In the genomic region with DNA sequence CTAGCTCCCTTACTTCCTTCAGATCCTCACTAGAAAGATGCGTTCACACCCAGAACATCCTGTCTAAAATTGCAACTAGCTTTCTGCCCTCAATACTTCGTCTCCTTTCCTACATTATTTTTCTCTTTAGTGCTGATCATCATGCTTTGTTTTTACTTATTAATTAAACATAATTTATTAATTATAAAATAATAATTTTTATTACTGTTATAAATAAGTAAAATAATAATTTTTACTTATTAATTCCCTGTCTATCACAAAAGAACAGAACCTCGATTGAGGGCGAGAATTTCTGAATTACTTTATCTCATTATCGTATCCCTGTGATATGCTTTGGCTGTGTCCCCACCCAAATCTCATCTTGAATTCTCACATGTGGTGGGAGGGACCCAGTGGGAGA, we compare ENCODE assay signal across 22 cellular contexts. TPM values are rescaled to one million over a fixed set of nuclear protein-coding genes. Genes with fewer than 3 reads are reported as not detected.
DNase-seq lines count a peak whose midpoint lies in the region; ATAC-seq and TF ChIP-seq lines count a peak whose summit lies in the region.
"Had no signal": no experiment of that assay in that cellular context is flagged by ENCODE, and none has a peak within 500 bp of the region (broad histone marks: within the 10 kb centered on the region; RNA-seq: fewer than 3 reads in every experiment).

No MANE protein-coding gene starts in this region.

- CTCF ChIA-PET in MCF 10A (lab: Yijun Ruan, JAX) (interaction anchor here (8.3 to 18.3 kb wide), 2 partner anchors 41 to 108 kb away, joined by 78 to 459 read pairs; a partner anchor contains a TSS), mammary epithelial cell (lab: Charles Lee; ENCODE audit: low non-redundant PET) (no interaction called here)

- H3K27ac ChIP-seq in mammary epithelial cell (ENCODE audit: insufficient read depth, low read depth, low read length): no peak overlapping the region
- H3K27ac ChIP-seq in colonic mucosa: peak overlapping the region; percentile 60
- no peak overlapping the region for H3K27ac ChIP-seq in vagina
- H3K27ac ChIP-seq in body of pancreas: no peak overlapping the region
- H3K27ac ChIP-seq: A549; BLaER1 treated with 17β-estradiol and CSF1 and Interleukin-3, amounts not matched to agents 10 nM and 100 nM had no signal

- no peak overlapping the region for H3K4me3 ChIP-seq in mammary epithelial cell (replicated peaks in 1 of 3; ENCODE audit: insufficient read depth in 1 of 3, low read depth in 2 of 3, low read length in 3 of 3)
- H3K4me3 ChIP-seq in colonic mucosa: no peak overlapping the region
- H3K4me3 ChIP-seq in vagina: no peak overlapping the region
- no peak overlapping the region for H3K4me3 ChIP-seq in body of pancreas
- H3K4me3 ChIP-seq: A549; BLaER1 treated with 17β-estradiol and CSF1 and Interleukin-3, amounts not matched to agents 10 nM and 100 nM; GM23338; HAP-1 had no signal

- peak overlapping the region; percentile 67 for H3K27ac Mint-ChIP-seq in MCF 10A (ENCODE audit: low read depth, unreplicated experiment)
- peak overlapping the region; percentile 72 for H3K27ac Mint-ChIP-seq in HFFc6
- no peak overlapping the region for H3K27ac Mint-ChIP-seq in naive thymus-derived CD8-positive, alpha-beta T cell
- H3K27ac Mint-ChIP-seq: CD4-positive, alpha-beta memory T cell; GM23338 had no signal

- no peaks in the 10 kb centered on the region for H3K9me3 Mint-ChIP-seq in MCF 10A (ENCODE audit: unreplicated experiment)
- peaks cover 14% of the 10 kb centered on the region for H3K9me3 Mint-ChIP-seq in HFFc6
- H3K9me3 Mint-ChIP-seq in naive thymus-derived CD8-positive, alpha-beta T cell: peaks cover 0 to 16% (median 0%) of the 10 kb centered on the region in 9 donors

- ATAC-seq in naive thymus-derived CD8-positive, alpha-beta T cell: no peak
- no peak for ATAC-seq in body of pancreas
- ATAC-seq: A549, GM23338 had no signal

- H3K4me1 Mint-ChIP-seq in MCF 10A (ENCODE audit: insufficient read depth, unreplicated experiment) (peaks cover 24% of the 10 kb centered on the region), HFFc6 (ENCODE audit: low read depth) (peaks cover 79% of the 10 kb centered on the region)
- H3K4me1 Mint-ChIP-seq in naive thymus-derived CD8-positive, alpha-beta T cell: no peaks in the 10 kb centered on the region
- H3K4me1 Mint-ChIP-seq: CD4-positive, alpha-beta memory T cell had no signal

- in situ Hi-C loops in mammary epithelial cell (cut with MboI; ENCODE audit: low sequenced_read_pairs in 2 of 2): no loop called here

- TF ChIP-seq POLR2A in vagina (IDR thresholded peaks at IDR 0.05): no peak
- no peak for TF ChIP-seq POLR2A in body of pancreas (IDR thresholded peaks at IDR 0.05)

- H3K36me3 ChIP-seq in mammary epithelial cell (ENCODE audit: insufficient read depth, low read length): no peaks in the 10 kb centered on the region
- H3K36me3 ChIP-seq in colonic mucosa: no peaks in the 10 kb centered on the region
- no peaks in the 10 kb centered on the region for H3K36me3 ChIP-seq in vagina
- no peaks in the 10 kb centered on the region for H3K36me3 ChIP-seq in body of pancreas (replicated peaks in 1 of 2; ENCODE audit: insufficient read depth in 1 of 2, low read depth in 2 of 2)
- H3K36me3 ChIP-seq: HAP-1 had no signal

- H3K9me3 ChIP-seq in mammary epithelial cell (replicated peaks; ENCODE audit: insufficient read depth, low read length) (no peaks in the 10 kb centered on the region), colonic mucosa (no peaks in the 10 kb centered on the region), vagina (no peaks in the 10 kb centered on the region), body of pancreas (no peaks in the 10 kb centered on the region)
- H3K9me3 ChIP-seq: A549, BE2C had no signal

- H3K4me2 ChIP-seq in mammary epithelial cell (ENCODE audit: insufficient read depth, low read depth, low read length): no peak overlapping the region
- H3K4me2 ChIP-seq: A549; BLaER1 treated with 17β-estradiol and CSF1 and Interleukin-3, amounts not matched to agents 10 nM and 100 nM; GM23338 had no signal

- POLR2A ChIA-PET in MCF 10A (lab: Yijun Ruan, JAX): interaction anchor here (0.7 kb wide), 1 partner anchor 132 kb away, joined by 3 read pairs; no protein-coding TSS in a partner anchor
- POLR2A ChIA-PET in naive thymus-derived CD8-positive, alpha-beta T cell (lab: Charles Lee): no interaction called here

- H3K27me3 ChIP-seq in mammary epithelial cell (ENCODE audit: insufficient read depth, low read length) (no peaks in the 10 kb centered on the region), colonic mucosa (no peaks in the 10 kb centered on the region), vagina (no peaks in the 10 kb centered on the region), body of pancreas (no peaks in the 10 kb centered on the region)
- H3K27me3 ChIP-seq: BE2C; BLaER1 treated with 17β-estradiol and CSF1 and Interleukin-3, amounts not matched to agents 10 nM and 100 nM had no signal

- H3K27me3 Mint-ChIP-seq in MCF 10A (ENCODE audit: insufficient read depth, unreplicated experiment) (no peaks in the 10 kb centered on the region), HFFc6 (ENCODE audit: insufficient read depth) (no peaks in the 10 kb centered on the region; the same call in 1 of the 2 replicates)
- H3K27me3 Mint-ChIP-seq in naive thymus-derived CD8-positive, alpha-beta T cell: peaks cover 0 to 12% (median 5%) of the 10 kb centered on the region in 5 donors

- WGBS in mammary epithelial cell (ENCODE audit: low coverage, missing lambda C conversion rate): 99% methylated on average over 5 of the region's 5 CpGs
- 91 to 95% methylated on average over 5 of the region's 5 CpGs for WGBS in body of pancreas, 2 donors

- intact Hi-C loops in MCF 10A (cut with micrococcal nuclease) (no loop called here), mammary epithelial cell (cut with micrococcal nuclease) (loop anchor here (5.0 kb wide), 1 partner anchor 793 kb away; no protein-coding TSS in a partner anchor), colonic mucosa (cut with DNase I) (loop anchor here (10.0 kb wide), 1 partner anchor 50 kb away; no protein-coding TSS in a partner anchor), vagina (cut with DNase I) (no loop called here), body of pancreas (cut with DNase I) (loop anchor here (5.0 kb wide), 1 partner anchor 108 kb away; no protein-coding TSS in a partner anchor)

- H3K4me3 Mint-ChIP-seq in MCF 10A (ENCODE audit: unreplicated experiment) (no peak overlapping the region), HFFc6 (no peak overlapping the region)
- no peak overlapping the region for H3K4me3 Mint-ChIP-seq in naive thymus-derived CD8-positive, alpha-beta T cell
- H3K4me3 Mint-ChIP-seq: CD14-positive monocyte; CD4-positive, alpha-beta memory T cell; GM23338 had no signal

- no TSS peak for BruUV-seq in MCF 10A (replicated peaks; lab: Mats Ljungman, UMichigan)
- BruUV-seq in mammary epithelial cell (replicated peaks; lab: Mats Ljungman, UMichigan): no TSS peak

- H3K9ac ChIP-seq in mammary epithelial cell (ENCODE audit: insufficient read depth, low read length) (no peak overlapping the region), colonic mucosa (ENCODE audit: low read depth in 2 of 2, low read length in 2 of 2) (no peak overlapping the region)
- H3K9ac ChIP-seq: BLaER1 treated with 17β-estradiol and CSF1 and Interleukin-3, amounts not matched to agents 10 nM and 100 nM had no signal

- H4K20me1 ChIP-seq in mammary epithelial cell (ENCODE audit: insufficient read depth, low read length): no peaks in the 10 kb centered on the region

- dilution Hi-C loops in mammary epithelial cell (cut with HindIII; ENCODE audit: low sequenced_read_pairs): no loop called here

- H3K36me3 Mint-ChIP-seq in MCF 10A (ENCODE audit: insufficient read depth, unreplicated experiment): no peaks in the 10 kb centered on the region
- peaks cover 31% of the 10 kb centered on the region for H3K36me3 Mint-ChIP-seq in HFFc6 (ENCODE audit: low read depth)
- H3K36me3 Mint-ChIP-seq in naive thymus-derived CD8-positive, alpha-beta T cell: no peaks in the 10 kb centered on the region
- H3K36me3 Mint-ChIP-seq: CD4-positive, alpha-beta memory T cell had no signal

- H3K4me1 ChIP-seq in mammary epithelial cell (ENCODE audit: insufficient read depth, low read length) (no peaks in the 10 kb centered on the region), colonic mucosa (peaks cover 9% of the 10 kb centered on the region), vagina (peaks cover 14% of the 10 kb centered on the region), body of pancreas (peaks cover 11% of the 10 kb centered on the region)
- H3K4me1 ChIP-seq: A549 had no signal

- H3K79me2 ChIP-seq in mammary epithelial cell (ENCODE audit: insufficient read depth, low read length): peaks cover 87% of the 10 kb centered on the region

- no peak for DNase-seq in MCF 10A (ENCODE audit: unreplicated experiment)
- no peak for DNase-seq in mammary epithelial cell
- DNase-seq in HFFc6: no peak
- DNase-seq in colonic mucosa: no peak
- no peak for DNase-seq in naive thymus-derived CD8-positive, alpha-beta T cell
- no peak for DNase-seq in vagina (ENCODE audit: extremely low spot score in 2 of 2)
- no peak for DNase-seq in body of pancreas
- DNase-seq: 8988T; ACHN; AML-193; BE2C; Calu3; CD4-positive, alpha-beta memory T cell; COR-L47; DMS53; DMS79 treated with DMSO at 0.1 percent for 48 hours; GF-D8 had no signal

- no peak overlapping the region for H2AFZ ChIP-seq in mammary epithelial cell (ENCODE audit: low read depth, low read length)
- H2AFZ ChIP-seq: GM23338 had no signal

- TF ChIP-seq CTCF in MCF 10A (IDR thresholded peaks at IDR 0.05; ENCODE audit: unreplicated experiment) (no peak), mammary epithelial cell (conservative IDR thresholded peaks at IDR 0.05 in 1 of 2, IDR thresholded peaks at IDR 0.05 in 1 of 2; ENCODE audit: extremely low read depth in 1 of 2, insufficient read depth in 1 of 2, low read depth in 1 of 2, low read length in 2 of 2) (no peak), HFFc6 (IDR thresholded peaks at IDR 0.05) (no peak), colonic mucosa (IDR thresholded peaks at IDR 0.05) (no peak), vagina (IDR thresholded peaks at IDR 0.05) (no peak), body of pancreas (IDR thresholded peaks at IDR 0.05) (no peak)

RNA-seq across cellular contexts. Expression of a gene that starts 41.3 kb away (rescaled TPM):
- 21.5 and 25.8 TPM in 2 replicates for total RNA-seq in MCF 10A (2022)
- 10 to 100 TPM; 31.4 to 31.7 TPM for total RNA-seq in mammary epithelial cell
- polyA plus RNA-seq in mammary epithelial cell: 23.1 TPM
- 21.3 TPM for polyA minus RNA-seq in mammary epithelial cell
- total RNA-seq in HFFc6 (2021; fragmentation: NEBNext Ultra II Directional; extraction: Animal tissue kit (Norgen Biotek cat#: 25700)): 100 to 1,000 TPM in 5 of 6 experiments, 10 to 100 TPM in 1; 99.8 to 141 (median 130) TPM
- 10 to 100 TPM; 73.8 to 79.4 TPM for total RNA-seq in colonic mucosa
- under 1 TPM; 0.26 to 0.66 TPM for total RNA-seq in naive thymus-derived CD8-positive, alpha-beta T cell
- under 1 TPM in 2 of 3 donors, not detected in 1; 0.17 to 0.25 TPM for polyA plus RNA-seq in naive thymus-derived CD8-positive, alpha-beta T cell
- 36.8 TPM for total RNA-seq in vagina
- 10 to 100 TPM; 21.0 to 32.6 TPM for total RNA-seq in body of pancreas

Comparison
In these comparisons a context has a peak if more than half of its experiments do, and no peak if none do; other contexts are left out.
1. intact Hi-C loops: an anchor here in mammary epithelial cell (5.0 kb wide), colonic mucosa (10.0 kb wide) and body of pancreas (5.0 kb wide); none called in MCF 10A and vagina.
2. H3K27ac Mint-ChIP-seq: peak in MCF 10A (single experiment) and HFFc6 (single experiment); none in naive thymus-derived CD8-positive, alpha-beta T cell (0 of 10).
3. RNA of a gene that starts 41.3 kb away (total RNA-seq): 99.8 to 141 TPM in HFFc6, 73.8 to 79.4 TPM in colonic mucosa, 36.8 TPM in vagina (single experiment), 21.0 to 32.6 TPM in body of pancreas, 31.4 to 31.7 TPM in mammary epithelial cell and 21.5 to 25.8 TPM in MCF 10A; 0.26 to 0.66 TPM in naive thymus-derived CD8-positive, alpha-beta T cell; every median in the first group is over 10 times any median in the second.